In genomic region chr9:108569624-108570023, GRCh38 we compare ENCODE assay signal across 16 cellular contexts.
DNase-seq lines count a peak whose midpoint lies in the region; ATAC-seq and TF ChIP-seq lines count a peak whose summit lies in the region.
"Had no signal": no experiment of that assay in that cellular context is flagged by ENCODE, and none has a peak within 500 bp of the region (broad histone marks: within the 10 kb centered on the region; RNA-seq: fewer than 3 reads in every experiment).

No MANE protein-coding gene starts in this region.

- ATAC-seq in GM19463 (IDR thresholded peaks at IDR 0.05; ENCODE audit: unreplicated experiment) = no peak
- ATAC-seq: heart left ventricle; stimulated activated naive CD8-positive, alpha-beta T cell treated with anti-CD3 and anti-CD28 coated beads, Interleukin-15, Interleukin-2, amounts not matched to agents 100 U/mL and 50 U/mL, for 24 hours had no signal

- H3K9me3 ChIP-seq in SJCRH30 (replicated peaks) (no peaks in the 10 kb centered on the region), fibroblast of lung (ENCODE audit: control insufficient read depth, insufficient read depth, low read depth, low read length) (no peaks in the 10 kb centered on the region)
- H3K9me3 ChIP-seq: colonic mucosa, heart left ventricle, ovary had no signal

- no peaks in the 10 kb centered on the region for H3K79me2 ChIP-seq in fibroblast of lung (ENCODE audit: control insufficient read depth, insufficient read depth, low read length)

- H3K36me3 ChIP-seq in SJCRH30 = no peaks in the 10 kb centered on the region
- no peaks in the 10 kb centered on the region for H3K36me3 ChIP-seq in fibroblast of lung (ENCODE audit: control insufficient read depth, insufficient read depth, low read length)
- H3K36me3 ChIP-seq: colonic mucosa, heart left ventricle, ovary had no signal

- H3K4me2 ChIP-seq in fibroblast of lung (ENCODE audit: extremely low read depth, insufficient read depth, low read length) = peak overlapping the region; percentile 11

- TF ChIP-seq CTCF in fibroblast of lung (conservative IDR thresholded peaks at IDR 0.05 in 1 of 2, IDR thresholded peaks at IDR 0.05 in 1 of 2; ENCODE audit: low read depth in 1 of 2, low read length in 2 of 2) (no peak), GM10266 (IDR thresholded peaks at IDR 0.05; ENCODE audit: control insufficient read depth, insufficient read depth, low read depth, missing control alignments) (no peak)

- DNase-seq in GM04504 (ENCODE audit: low read depth) (peak; percentile 65), SJCRH30 (peak; percentile 11 to 24), fibroblast of lung (ENCODE audit: low read depth in 2 of 2) (peak; percentile 52 to 56), skeletal muscle cell (ENCODE audit: low read depth) (peak; percentile 29), GM10266 (ENCODE audit: extremely low spot score) (no peak), SK-N-DZ (ENCODE audit: low spot score) (no peak)
- DNase-seq: activated CD4-positive, alpha-beta T cell treated with anti-CD3 and anti-CD28 coated beads, Interleukin-2, amount 50 U/mL, for 48 hours; activated gamma-delta T cell treated with Interleukin-2 at 50 U/mL for 16 hours; colonic mucosa; heart left ventricle; OCI-M1; ovary; stimulated activated CD4-positive, alpha-beta T cell treated with anti-CD3 and anti-CD28 coated beads, Interleukin-2, amount 100 ng/mL, for 24 hours; stimulated activated naive CD8-positive, alpha-beta T cell treated with anti-CD3 and anti-CD28 coated beads, Interleukin-15, Interleukin-2, amounts not matched to agents 100 U/mL and 50 U/mL, for 24 hours; T-helper 9 cell had no signal

- no peaks in the 10 kb centered on the region for H3K4me1 ChIP-seq in SJCRH30
- peaks cover 5% of the 10 kb centered on the region for H3K4me1 ChIP-seq in fibroblast of lung (ENCODE audit: control insufficient read depth, extremely low read depth, insufficient read depth, low read length)
- H3K4me1 ChIP-seq: colonic mucosa had no signal

- no peak overlapping the region for H2AFZ ChIP-seq in fibroblast of lung (ENCODE audit: low read length)

- no peaks in the 10 kb centered on the region for H4K20me1 ChIP-seq in fibroblast of lung (ENCODE audit: control insufficient read depth, extremely low read depth, insufficient read depth, low read length)

- no peak overlapping the region for H3K9ac ChIP-seq in fibroblast of lung (ENCODE audit: insufficient read depth, low read length)

- H3K4me3 ChIP-seq in SJCRH30 (no peak overlapping the region), fibroblast of lung (replicated peaks in 1 of 4; ENCODE audit: control extremely low read depth in 1 of 4, insufficient read depth in 1 of 4, low read depth in 3 of 4, low read length in 4 of 4) (no peak overlapping the region), skeletal muscle cell (ENCODE audit: low read depth, low read length) (no peak overlapping the region)
- H3K4me3 ChIP-seq: colonic mucosa, heart left ventricle, ovary had no signal

- H3K27me3 ChIP-seq in SJCRH30 (no peaks in the 10 kb centered on the region), fibroblast of lung (ENCODE audit: control insufficient read depth, insufficient read depth, low read length) (no peaks in the 10 kb centered on the region)
- H3K27me3 ChIP-seq: colonic mucosa, heart left ventricle, ovary had no signal

- H3K27ac ChIP-seq in SJCRH30 (no peak overlapping the region), fibroblast of lung (ENCODE audit: insufficient read depth, low read length) (no peak overlapping the region)
- H3K27ac ChIP-seq: colonic mucosa, heart left ventricle, ovary had no signal

Comparison
In these comparisons a context has a peak if more than half of its experiments do, and no peak if none do; other contexts are left out.
1. DNase-seq: peak in GM04504 (single experiment), SJCRH30 (2 of 2), fibroblast of lung (2 of 2) and skeletal muscle cell (single experiment); none in GM10266 (single experiment) and SK-N-DZ (single experiment).